Comparison of ENCODE assay signal across 18 cellular contexts in the genomic region with DNA sequence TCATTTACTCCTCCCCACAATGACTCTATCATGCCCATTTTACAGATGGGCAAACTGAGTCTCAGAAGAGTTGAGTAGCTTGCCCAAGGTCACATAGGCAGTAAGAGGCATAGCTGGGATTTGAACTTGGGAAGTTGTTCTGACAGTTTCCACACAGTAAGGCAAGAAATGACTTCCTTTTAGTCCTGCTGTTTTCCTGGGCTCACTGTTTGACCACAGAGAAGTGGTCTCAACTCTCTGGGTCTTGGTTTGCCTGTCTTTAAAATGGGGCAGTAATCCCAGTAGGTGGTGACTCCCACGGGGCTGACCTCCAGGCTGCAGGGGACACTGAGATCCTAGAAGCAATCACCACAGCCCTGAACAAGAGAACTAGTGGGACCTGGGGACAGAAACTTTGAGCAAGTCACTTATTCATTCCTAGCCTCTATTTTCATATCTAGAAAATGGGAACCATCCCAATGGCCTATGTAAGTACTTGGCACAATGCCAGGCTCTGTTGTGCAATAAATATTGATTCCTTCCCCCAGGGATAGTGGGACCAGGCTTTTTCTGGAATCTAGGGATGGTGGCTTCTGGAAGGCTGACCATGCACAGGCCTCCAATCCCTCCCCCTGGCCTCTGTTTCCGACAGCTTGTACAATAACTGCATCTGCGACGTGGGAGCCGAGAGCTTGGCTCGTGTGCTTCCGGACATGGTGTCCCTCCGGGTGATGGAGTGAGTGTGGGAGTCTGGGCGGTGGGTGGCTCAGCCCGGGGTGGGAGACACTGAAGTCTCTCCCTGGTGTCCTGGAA. TPM values are rescaled to one million over a fixed set of nuclear protein-coding genes. Genes with fewer than 3 reads are reported as not detected.
DNase-seq lines count a peak whose midpoint lies in the region; ATAC-seq, FAIRE-seq and TF ChIP-seq lines count a peak whose summit lies in the region.
"Had no signal": no experiment of that assay in that cellular context is flagged by ENCODE, and none has a peak within 500 bp of the region (broad histone marks: within the 10 kb centered on the region; RNA-seq: fewer than 3 reads in every experiment).

No MANE protein-coding gene starts in this region.

- H3K4me3 ChIP-seq in HEK293 (ENCODE audit: low read depth, low read length) (no peak overlapping the region), breast epithelium (peak overlapping the region in 1 of 3 donors; percentile 2), HepG2 (replicated peaks in 1 of 3; ENCODE audit: insufficient read depth in 1 of 3, low read depth in 2 of 3, low read length in 3 of 3) (peak overlapping the region; percentile 2 to 55 (median 14); a peak in 1 of 6 replicates)

- no peaks in the 10 kb centered on the region for H3K4me1 ChIP-seq in HEK293 (ENCODE audit: control insufficient read depth, insufficient read depth, low read length)
- no peaks in the 10 kb centered on the region for H3K4me1 ChIP-seq in breast epithelium
- peaks cover 44% of the 10 kb centered on the region for H3K4me1 ChIP-seq in HepG2 (ENCODE audit: insufficient read depth, low read length)

- no peaks in the 10 kb centered on the region for H3K9me3 Mint-ChIP-seq in stimulated activated memory B cell treated with anti-CD40 and anti-IgM and Interleukin-4, amounts not matched to agents 10 μg/mL and 1 μg/mL and 100 μg/mL, for 72 hours
- no peaks in the 10 kb centered on the region for H3K9me3 Mint-ChIP-seq in mesothelial cell of epicardium
- H3K9me3 Mint-ChIP-seq: CD4-positive, CD25-positive, alpha-beta regulatory T cell; stimulated activated naive CD8-positive, alpha-beta T cell treated with anti-CD3 and anti-CD28 coated beads, Interleukin-15, amount 100 ng/mL, for 72 hours had no signal

- H3K27me3 Mint-ChIP-seq in stimulated activated memory B cell treated with anti-CD40 and anti-IgM and Interleukin-4, amounts not matched to agents 10 μg/mL and 1 μg/mL and 100 μg/mL, for 72 hours = no peaks in the 10 kb centered on the region
- H3K27me3 Mint-ChIP-seq in mesothelial cell of epicardium (ENCODE audit: low read depth) = no peaks in the 10 kb centered on the region
- H3K27me3 Mint-ChIP-seq: CD4-positive, CD25-positive, alpha-beta regulatory T cell; naive thymus-derived CD4-positive, alpha-beta T cell; stimulated activated naive CD8-positive, alpha-beta T cell treated with anti-CD3 and anti-CD28 coated beads, Interleukin-15, amount 100 ng/mL, for 72 hours had no signal

- H3K4me3 Mint-ChIP-seq in stimulated activated memory B cell treated with anti-CD40 and anti-IgM and Interleukin-4, amounts not matched to agents 10 μg/mL and 1 μg/mL and 100 μg/mL, for 72 hours = no peak overlapping the region
- no peak overlapping the region for H3K4me3 Mint-ChIP-seq in mesothelial cell of epicardium
- H3K4me3 Mint-ChIP-seq: CD4-positive, CD25-positive, alpha-beta regulatory T cell; naive thymus-derived CD4-positive, alpha-beta T cell; stimulated activated naive CD8-positive, alpha-beta T cell treated with anti-CD3 and anti-CD28 coated beads, Interleukin-15, amount 100 ng/mL, for 72 hours had no signal

- H3K27ac ChIP-seq in HEK293 (ENCODE audit: extremely low read depth, low read depth, low read length) = no peak overlapping the region
- H3K27ac ChIP-seq in breast epithelium = peak overlapping the region; percentile 33 to 79
- H3K27ac ChIP-seq in HepG2 (ENCODE audit: extremely low read length, insufficient read depth, low read length) = no peak overlapping the region

- TF ChIP-seq RAD21 in HepG2 (CRISPR knock-in tag; IDR thresholded peaks at IDR 0.05) = no peak

- POLR2A ChIA-PET in HEK293 (lab: Yijun Ruan, JAX) = interaction anchor here (0.9 kb wide), 1 partner anchor 334 kb away, joined by 4 read pairs; the partner anchor contains the start of gene SOCS1
- POLR2A ChIA-PET in HepG2 (lab: Yijun Ruan, JAX) = interaction anchor here (0.8 to 3.1 kb wide), 7 partner anchors 9 to 401 kb away, joined by 3 to 60 read pairs (median 7); partner anchors contain the start of genes CLEC16A, DEXI, NUBP1 and SOCS1

- DNase-seq in breast epithelium (ENCODE audit: low spot score in 2 of 2) (no peak), HepG2 (ENCODE audit: low spot score) (no peak), cerebellum (ENCODE audit: low spot score) (no peak), HTR-8/SVneo (ENCODE audit: insufficient read length, low spot score) (no peak), mesothelial cell of epicardium (ENCODE audit: low spot score in 2 of 2, unreplicated experiment in 2 of 2) (no peak)
- DNase-seq: activated CD4-positive, CD25-positive, alpha-beta regulatory T cell treated with anti-CD3 and anti-CD28 coated beads, Interleukin-2, amount 50 U/mL, for 72 hours; activated T-cell treated with anti-CD3 and anti-CD28 coated beads for 4 hours; CD4-positive, CD25-positive, alpha-beta regulatory T cell; naive thymus-derived CD4-positive, alpha-beta T cell; NCI-H226; OCI-M1; stimulated activated naive CD8-positive, alpha-beta T cell treated with anti-CD3 and anti-CD28 coated beads, Interleukin-15, amount 100 ng/mL, for 72 hours had no signal

- TF ChIP-seq CTCF in HEK293 (tag by site-specific recombination; IDR thresholded peaks at IDR 0.05) (no peak), breast epithelium (IDR thresholded peaks at IDR 0.05) (no peak), HepG2 (CRISPR knock-in tag; IDR thresholded peaks at IDR 0.05) (no peak), mesothelial cell of epicardium (IDR thresholded peaks at IDR 0.05; ENCODE audit: unreplicated experiment) (no peak)

- H2AFZ ChIP-seq in HepG2 (ENCODE audit: low read length) = no peak overlapping the region

- ATAC-seq in HepG2 = no peak
- ATAC-seq in stimulated activated memory B cell treated with anti-CD40 and anti-IgM and Interleukin-4, amounts not matched to agents 10 μg/mL and 1 μg/mL and 100 μg/mL, for 72 hours = no peak
- no peak for ATAC-seq in GM18520 (IDR thresholded peaks at IDR 0.05; ENCODE audit: unreplicated experiment)
- ATAC-seq: naive thymus-derived CD4-positive, alpha-beta T cell; stimulated activated naive CD8-positive, alpha-beta T cell treated with anti-CD3 and anti-CD28 coated beads, Interleukin-15, amount 100 ng/mL, for 72 hours had no signal

- CTCF ChIA-PET in HEK293 (lab: Yijun Ruan, JAX) (interaction anchor here (0.6 to 1.2 kb wide), 4 partner anchors 185 to 410 kb away, joined by 3 to 5 read pairs (median 4); no protein-coding TSS in a partner anchor), HepG2 (lab: Yijun Ruan, JAX; ENCODE audit: low intra/inter-chr PET ratio, low total read pairs) (no interaction called here)

- H3K36me3 Mint-ChIP-seq in stimulated activated memory B cell treated with anti-CD40 and anti-IgM and Interleukin-4, amounts not matched to agents 10 μg/mL and 1 μg/mL and 100 μg/mL, for 72 hours = peaks cover 82% of the 10 kb centered on the region
- peaks cover 10% of the 10 kb centered on the region for H3K36me3 Mint-ChIP-seq in mesothelial cell of epicardium

- no TSS peak for BruUV-seq in HepG2 (replicated peaks; lab: Mats Ljungman, UMichigan)

- peak overlapping the region; percentile 53 for H3K27ac Mint-ChIP-seq in stimulated activated memory B cell treated with anti-CD40 and anti-IgM and Interleukin-4, amounts not matched to agents 10 μg/mL and 1 μg/mL and 100 μg/mL, for 72 hours
- no peak overlapping the region for H3K27ac Mint-ChIP-seq in mesothelial cell of epicardium
- H3K27ac Mint-ChIP-seq: stimulated activated naive CD8-positive, alpha-beta T cell treated with anti-CD3 and anti-CD28 coated beads, Interleukin-15, amount 100 ng/mL, for 72 hours had no signal

- H3K27me3 ChIP-seq in breast epithelium = no peaks in the 10 kb centered on the region
- peaks cover 0 to 9% of the 10 kb centered on the region in 2 experiments; a peak in 1 of 5 replicates for H3K27me3 ChIP-seq in HepG2 (ENCODE audit: control insufficient read depth in 1 of 2, insufficient read depth in 2 of 2, low read length in 2 of 2)

- H4K20me1 ChIP-seq in HepG2 (ENCODE audit: insufficient read depth, low read length) = no peaks in the 10 kb centered on the region

- TF ChIP-seq POLR2A in breast epithelium (IDR thresholded peaks at IDR 0.05) (no peak), HepG2 (IDR thresholded peaks at IDR 0.05; ENCODE audit: insufficient read depth in 1 of 2, low read depth in 2 of 2, low read length in 2 of 2) (no peak)

- peaks cover 52% of the 10 kb centered on the region for H3K4me1 Mint-ChIP-seq in stimulated activated memory B cell treated with anti-CD40 and anti-IgM and Interleukin-4, amounts not matched to agents 10 μg/mL and 1 μg/mL and 100 μg/mL, for 72 hours
- no peaks in the 10 kb centered on the region for H3K4me1 Mint-ChIP-seq in mesothelial cell of epicardium

- intact Hi-C loops in breast epithelium (cut with DNase I; ENCODE audit: low total_unique reads) (no loop called here), HepG2 (cut with micrococcal nuclease; ENCODE audit: unreplicated experiment) (loop anchor here (2.0 kb wide), 1 partner anchor 401 kb away; no protein-coding TSS in a partner anchor)

- FAIRE-seq in HepG2 (lab: Jason Lieb, UNC) = no peak
- no peak for FAIRE-seq in HTR-8/SVneo (lab: Jason Lieb, UNC)
- FAIRE-seq: GM18507 had no signal

- TF ChIP-seq EP300 in HepG2 (IDR thresholded peaks at IDR 0.05; ENCODE audit: low read depth in 2 of 2, low read length in 2 of 2) (no peak), HepG2 (CRISPR knock-in tag; IDR thresholded peaks at IDR 0.05; ENCODE audit: borderline replicate concordance) (no peak)

- H3K9ac ChIP-seq in HepG2 (ENCODE audit: insufficient read depth, low read depth, low read length) = peak overlapping the region; percentile 6; the same call in 1 of the 2 replicates

- H3K9me3 ChIP-seq in HEK293 (ENCODE audit: control insufficient read depth, insufficient read depth, low read depth, low read length) (no peaks in the 10 kb centered on the region), breast epithelium (no peaks in the 10 kb centered on the region), HepG2 (ENCODE audit: low read length) (no peaks in the 10 kb centered on the region)

- 6% methylated on average over 10 of the region's 10 CpGs for WGBS in HepG2 (ENCODE audit: low lambda C conversion rate)

- in situ Hi-C loops in HepG2 (cut with HindIII; ENCODE audit: extremely low pct_ligation_motif_present, low pct_unique_long_range_greater_than_20kb) = loop anchor here (5.0 kb wide), 1 partner anchor 179 kb away; the partner anchor contains the start of gene NUBP1

- H3K36me3 ChIP-seq in HEK293 (ENCODE audit: control insufficient read depth in 2 of 2, insufficient read depth in 1 of 2, low read length in 2 of 2) = peaks cover 0 to 5% of the 10 kb centered on the region in 2 experiments; a peak in 2 of 3 replicates
- H3K36me3 ChIP-seq in breast epithelium = no peaks in the 10 kb centered on the region
- peaks cover 4% of the 10 kb centered on the region in 2 experiments; a peak in 4 of 5 replicates for H3K36me3 ChIP-seq in HepG2 (replicated peaks in 1 of 2; ENCODE audit: control insufficient read depth in 1 of 2, insufficient read depth in 2 of 2, low read length in 2 of 2)

- peak overlapping the region; percentile 97 for H3K4me2 ChIP-seq in HepG2 (ENCODE audit: low read depth, low read length)

- no peaks in the 10 kb centered on the region for H3K79me2 ChIP-seq in HepG2 (ENCODE audit: insufficient read depth, low read length)

RNA-seq across cellular contexts. Expression of gene DEXI, which starts 20.5 kb away (rescaled TPM):
- total RNA-seq in breast epithelium = 10 to 100 TPM; 50.3 to 88.5 (median 52.8) TPM
- total RNA-seq in HepG2 (2016; rRNA removed; fragmentation: Illumina TruSeq; extraction: Trizol) = 57.9 and 70.4 TPM in 2 replicates
- total RNA-seq in HepG2 (2016; cell fraction: cytosol; rRNA removed; fragmentation: Illumina TruSeq; extraction: Trizol; ENCODE audit: low read depth) = 68.6 and 86.7 TPM in 2 replicates
- total RNA-seq in HepG2 (2016; cell fraction: insoluble cytoplasmic fraction; rRNA removed; fragmentation: Illumina TruSeq; extraction: Trizol) = 54.1 and 71.8 TPM in 2 replicates
- 117 and 144 TPM in 2 replicates for total RNA-seq in HepG2 (2016; cell fraction: membrane; rRNA removed; fragmentation: Illumina TruSeq; extraction: Trizol)
- 35.4 and 46.3 TPM in 2 replicates for total RNA-seq in HepG2 (2016; cell fraction: nucleus; rRNA removed; fragmentation: Illumina TruSeq; extraction: Trizol)
- 51.5 and 54.4 TPM in 2 replicates for polyA plus RNA-seq in HepG2 (2011; rRNA removed)
- polyA plus RNA-seq in HepG2 (2011; cell fraction: cytosol; rRNA removed) = 69.5 and 78.6 TPM in 2 replicates
- 40.4 and 50.2 TPM in 2 replicates for polyA plus RNA-seq in HepG2 (2011; cell fraction: nucleus; rRNA removed)
- 45.6 and 55.0 TPM in 2 replicates for polyA plus RNA-seq in HepG2 (2012)
- polyA plus RNA-seq in HepG2 (2016; cell fraction: cytosol; fragmentation: Illumina TruSeq; extraction: Trizol; ENCODE audit: low read depth) = 70.9 and 88.4 TPM in 2 replicates
- 58.1 and 70.0 TPM in 2 replicates for polyA plus RNA-seq in HepG2 (2016; cell fraction: insoluble cytoplasmic fraction; fragmentation: Illumina TruSeq; extraction: Trizol; ENCODE audit: low read depth)
- 120 and 124 TPM in 2 replicates for polyA plus RNA-seq in HepG2 (2016; cell fraction: membrane; fragmentation: Illumina TruSeq; extraction: Trizol; ENCODE audit: low read depth)
- 60.2 and 65.5 TPM in 2 replicates for polyA plus RNA-seq in HepG2 (2016; cell fraction: nucleus; fragmentation: Illumina TruSeq; extraction: Trizol; ENCODE audit: insufficient read depth, low read depth)
- polyA minus RNA-seq in HepG2 (2011; rRNA and poly(A)+ RNA removed; ENCODE audit: low replicate concordance) = 31.7 and 71.0 TPM in 2 replicates
- 34.2 and 35.1 TPM in 2 replicates for polyA minus RNA-seq in HepG2 (2011; cell fraction: cytosol; rRNA and poly(A)+ RNA removed)
- 24.7 and 27.7 TPM in 2 replicates for polyA minus RNA-seq in HepG2 (2011; cell fraction: nucleus; rRNA and poly(A)+ RNA removed)
- total RNA-seq in cerebellum = 18.6 TPM
- 31.2 to 33.0 TPM (median 31.5 TPM) in 3 replicates for total RNA-seq in mesothelial cell of epicardium

RNA-seq across cellular contexts. Expression of gene CLEC16A, which starts 22.6 kb away (rescaled TPM):
- 10 to 100 TPM; 20.0 to 35.3 (median 33.1) TPM for total RNA-seq in breast epithelium
- 10.3 and 13.6 TPM in 2 replicates for total RNA-seq in HepG2 (2016; rRNA removed; fragmentation: Illumina TruSeq; extraction: Trizol)
- total RNA-seq in HepG2 (2016; cell fraction: cytosol; rRNA removed; fragmentation: Illumina TruSeq; extraction: Trizol; ENCODE audit: low read depth) = 35.7 and 39.7 TPM in 2 replicates
- 10.6 and 12.8 TPM in 2 replicates for total RNA-seq in HepG2 (2016; cell fraction: insoluble cytoplasmic fraction; rRNA removed; fragmentation: Illumina TruSeq; extraction: Trizol)
- 14.4 and 15.9 TPM in 2 replicates for total RNA-seq in HepG2 (2016; cell fraction: membrane; rRNA removed; fragmentation: Illumina TruSeq; extraction: Trizol)
- total RNA-seq in HepG2 (2016; cell fraction: nucleus; rRNA removed; fragmentation: Illumina TruSeq; extraction: Trizol) = 17.5 and 18.7 TPM in 2 replicates
- 8.5 and 9.5 TPM in 2 replicates for polyA plus RNA-seq in HepG2 (2011; rRNA removed)
- polyA plus RNA-seq in HepG2 (2011; cell fraction: cytosol; rRNA removed) = 6.6 and 6.8 TPM in 2 replicates
- polyA plus RNA-seq in HepG2 (2011; cell fraction: nucleus; rRNA removed) = 17.0 and 19.5 TPM in 2 replicates
- polyA plus RNA-seq in HepG2 (2012) = 10.3 and 12.0 TPM in 2 replicates
- 1.7 and 1.9 TPM in 2 replicates for polyA plus RNA-seq in HepG2 (2016; cell fraction: cytosol; fragmentation: Illumina TruSeq; extraction: Trizol; ENCODE audit: low read depth)
- 11.8 and 14.0 TPM in 2 replicates for polyA plus RNA-seq in HepG2 (2016; cell fraction: insoluble cytoplasmic fraction; fragmentation: Illumina TruSeq; extraction: Trizol; ENCODE audit: low read depth)
- polyA plus RNA-seq in HepG2 (2016; cell fraction: membrane; fragmentation: Illumina TruSeq; extraction: Trizol; ENCODE audit: low read depth) = 3.4 and 4.4 TPM in 2 replicates
- 22.7 and 25.7 TPM in 2 replicates for polyA plus RNA-seq in HepG2 (2016; cell fraction: nucleus; fragmentation: Illumina TruSeq; extraction: Trizol; ENCODE audit: insufficient read depth, low read depth)
- polyA minus RNA-seq in HepG2 (2011; rRNA and poly(A)+ RNA removed; ENCODE audit: low replicate concordance) = 24.9 and 35.4 TPM in 2 replicates
- polyA minus RNA-seq in HepG2 (2011; cell fraction: cytosol; rRNA and poly(A)+ RNA removed) = 14.4 and 19.0 TPM in 2 replicates
- polyA minus RNA-seq in HepG2 (2011; cell fraction: nucleus; rRNA and poly(A)+ RNA removed) = 25.8 and 32.0 TPM in 2 replicates
- 28.8 TPM for total RNA-seq in cerebellum
- 40.5 to 44.9 TPM (median 43.3 TPM) in 3 replicates for total RNA-seq in mesothelial cell of epicardium

RNA-seq across cellular contexts. Expression of gene CIITA, which starts 44.7 kb away (rescaled TPM):
- 10 to 100 TPM in 2 of 3 donors, 1 to 10 TPM in 1; 5.6 to 14.6 (median 11.1) TPM for total RNA-seq in breast epithelium
- total RNA-seq in HepG2 (2016; rRNA removed; fragmentation: Illumina TruSeq; extraction: Trizol) = 0.09 and 0.11 TPM in 2 replicates
- 0.09 TPM in 1 of 2 replicates, not detected in the other for total RNA-seq in HepG2 (2016; cell fraction: cytosol; rRNA removed; fragmentation: Illumina TruSeq; extraction: Trizol; ENCODE audit: low read depth)
- total RNA-seq in HepG2 (2016; cell fraction: insoluble cytoplasmic fraction; rRNA removed; fragmentation: Illumina TruSeq; extraction: Trizol) = 0.10 and 0.13 TPM in 2 replicates
- total RNA-seq in HepG2 (2016; cell fraction: membrane; rRNA removed; fragmentation: Illumina TruSeq; extraction: Trizol) = 0.09 and 0.21 TPM in 2 replicates
- total RNA-seq in HepG2 (2016; cell fraction: nucleus; rRNA removed; fragmentation: Illumina TruSeq; extraction: Trizol) = 0.19 TPM in 1 of 2 replicates, not detected in the other
- polyA plus RNA-seq in HepG2 (2011; rRNA removed) = 0.05 and 0.08 TPM in 2 replicates
- polyA plus RNA-seq in HepG2 (2011; cell fraction: cytosol; rRNA removed) = 0.10 and 0.11 TPM in 2 replicates
- polyA plus RNA-seq in HepG2 (2011; cell fraction: nucleus; rRNA removed) = 0.28 and 0.47 TPM in 2 replicates
- 0.36 and 0.56 TPM in 2 replicates for polyA plus RNA-seq in HepG2 (2012)
- 0.11 and 0.14 TPM in 2 replicates for polyA plus RNA-seq in HepG2 (2016; cell fraction: cytosol; fragmentation: Illumina TruSeq; extraction: Trizol; ENCODE audit: low read depth)
- 0.13 TPM in 1 of 2 replicates, not detected in the other for polyA plus RNA-seq in HepG2 (2016; cell fraction: insoluble cytoplasmic fraction; fragmentation: Illumina TruSeq; extraction: Trizol; ENCODE audit: low read depth)
- polyA plus RNA-seq in HepG2 (2016; cell fraction: membrane; fragmentation: Illumina TruSeq; extraction: Trizol; ENCODE audit: low read depth) = 0.24 TPM in 1 of 2 replicates, not detected in the other
- 0.15 TPM in 1 of 2 replicates, not detected in the other for polyA plus RNA-seq in HepG2 (2016; cell fraction: nucleus; fragmentation: Illumina TruSeq; extraction: Trizol; ENCODE audit: insufficient read depth, low read depth)
- polyA minus RNA-seq in HepG2 (2011; rRNA and poly(A)+ RNA removed; ENCODE audit: low replicate concordance) = 0.06 and 1.5 TPM in 2 replicates
- polyA minus RNA-seq in HepG2 (2011; cell fraction: cytosol; rRNA and poly(A)+ RNA removed) = 0.26 TPM in 1 of 2 replicates, not detected in the other
- 0.12 and 0.26 TPM in 2 replicates for polyA minus RNA-seq in HepG2 (2011; cell fraction: nucleus; rRNA and poly(A)+ RNA removed)
- 0.36 TPM for total RNA-seq in cerebellum
- total RNA-seq in mesothelial cell of epicardium = 0.20 TPM in 2 of 3 replicates, not detected in the other
- total RNA-seq: G401, HT-29 had no signal

Comparison
In these comparisons a context has a peak if more than half of its experiments do, and no peak if none do; other contexts are left out.
1. H3K27ac ChIP-seq: peak in breast epithelium (2 of 2); none in HEK293 (single experiment) and HepG2 (single experiment).
2. Of the 63 proteins assayed by ChIP-seq in both HepG2 and HEK293: peak only in HepG2: ZNF24, ZNF501 and ZNF629; only in HEK293: none; in both: none; in neither: 60.